In the genomic region with DNA sequence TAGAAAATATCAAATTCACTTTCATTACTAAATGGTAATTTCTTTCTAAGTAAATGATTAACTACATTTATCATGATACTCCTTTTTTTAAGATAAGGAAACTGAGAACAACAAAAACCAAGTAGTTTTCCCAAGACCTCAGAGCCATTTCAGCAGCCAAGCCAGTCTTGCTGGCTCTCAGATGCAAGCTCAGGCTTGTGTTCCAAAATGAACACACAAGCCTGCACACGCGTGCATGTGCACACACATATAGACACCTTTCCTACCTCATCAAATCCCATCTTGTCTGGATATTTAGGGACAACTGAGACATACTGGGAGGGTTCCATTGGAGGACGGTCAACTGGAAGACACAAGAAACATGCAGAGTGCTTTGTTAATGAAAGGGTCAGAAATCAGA, we compare ENCODE assay signal across 22 cellular contexts.
"Had no signal": no experiment of that assay in that cellular context is flagged by ENCODE, and none has a peak within 500 bp of the region (broad histone marks: within the 10 kb centered on the region; RNA-seq: fewer than 3 reads in every experiment).

No MANE protein-coding gene starts in this region.

- H3K27me3 Mint-ChIP-seq: activated CD4-positive, alpha-beta T cell treated with anti-CD3 and anti-CD28 coated beads for 36 hours; naive thymus-derived CD8-positive, alpha-beta T cell; stimulated activated naive CD8-positive, alpha-beta T cell treated with anti-CD3 and anti-CD28 coated beads, Interleukin-15, Interleukin-2, amounts not matched to agents 100 ng/mL and 50 ng/mL, for 24 hours had no signal

- H3K27ac Mint-ChIP-seq: activated CD4-positive, alpha-beta T cell treated with anti-CD3 and anti-CD28 coated beads for 36 hours; WTC11 had no signal

- H3K4me1 ChIP-seq: breast epithelium, psoas muscle, suprapubic skin had no signal

- H3K36me3 ChIP-seq: breast epithelium, gastroesophageal sphincter, ovary, suprapubic skin, transverse colon, vagina had no signal

- H3K36me3 Mint-ChIP-seq: naive thymus-derived CD8-positive, alpha-beta T cell; WTC11 had no signal

- DNase-seq: activated CD4-positive, alpha-beta T cell treated with anti-CD3 and anti-CD28 coated beads for 36 hours; activated CD4-positive, alpha-beta T cell treated with anti-CD3 and anti-CD28 coated beads, Interleukin-2, amount 50 U/mL, for 48 hours; activated naive CD4-positive, alpha-beta T cell treated with Interleukin-2 at 50 U/mL for 16 hours; aorta; erythroblast; heart left ventricle; kidney glomerular epithelial cell; mesendoderm; naive thymus-derived CD8-positive, alpha-beta T cell; ovary; psoas muscle; stimulated activated CD4-positive, alpha-beta T cell treated with anti-CD3 and anti-CD28 coated beads, Interleukin-15, amount 100 ng/mL, for 24 hours; stimulated activated CD4-positive, alpha-beta T cell treated with anti-CD3 and anti-CD28 coated beads, Interleukin-2, amount 100 ng/mL, for 48 hours; transverse colon had no signal

- H3K4me3 ChIP-seq: breast epithelium, gastroesophageal sphincter, heart left ventricle, ovary, psoas muscle, skin epidermis, suprapubic skin, transverse colon, vagina had no signal

- H3K27me3 ChIP-seq: breast epithelium, gastroesophageal sphincter, heart left ventricle, ovary, suprapubic skin, transverse colon, vagina had no signal

- H3K4me1 Mint-ChIP-seq: WTC11 had no signal

- H3K4me3 Mint-ChIP-seq: activated CD4-positive, alpha-beta T cell treated with anti-CD3 and anti-CD28 coated beads for 36 hours; naive thymus-derived CD8-positive, alpha-beta T cell; stimulated activated naive CD8-positive, alpha-beta T cell treated with anti-CD3 and anti-CD28 coated beads, Interleukin-15, Interleukin-2, amounts not matched to agents 100 ng/mL and 50 ng/mL, for 24 hours; WTC11 had no signal

- H3K27ac ChIP-seq: breast epithelium, gastroesophageal sphincter, ovary, psoas muscle, suprapubic skin, transverse colon, vagina had no signal

- H3K9me3 Mint-ChIP-seq: naive thymus-derived CD8-positive, alpha-beta T cell; stimulated activated naive CD8-positive, alpha-beta T cell treated with anti-CD3 and anti-CD28 coated beads, Interleukin-15, Interleukin-2, amounts not matched to agents 100 ng/mL and 50 ng/mL, for 24 hours; WTC11 had no signal

- H3K9me3 ChIP-seq: breast epithelium, gastroesophageal sphincter, ovary, suprapubic skin, transverse colon, vagina had no signal

- ATAC-seq: activated CD4-positive, alpha-beta T cell treated with anti-CD3 and anti-CD28 coated beads for 36 hours; gastroesophageal sphincter; heart left ventricle; naive thymus-derived CD8-positive, alpha-beta T cell; psoas muscle; right cardiac atrium; WTC11 had no signal
